In genomic region chr4:103076777-103077347, GRCh38 we compare ENCODE assay signal across 8 cellular contexts. TPM values are rescaled to one million over a fixed set of nuclear protein-coding genes. Genes with fewer than 3 reads are reported as not detected.
DNase-seq lines count a peak whose midpoint lies in the region; ATAC-seq lines count a peak whose summit lies in the region.

No MANE protein-coding gene starts in this region.

- H3K4me1 Mint-ChIP-seq in central memory CD8-positive, alpha-beta T cell = peaks cover 34% of the 10 kb centered on the region
- peaks cover 23 to 34% (median 29%) of the 10 kb centered on the region in 3 donors for H3K4me1 Mint-ChIP-seq in naive B cell

- H3K36me3 Mint-ChIP-seq in central memory CD8-positive, alpha-beta T cell (ENCODE audit: insufficient read depth) = peaks cover 7% of the 10 kb centered on the region
- H3K36me3 Mint-ChIP-seq in naive B cell = peaks cover 0 to 4% of the 10 kb centered on the region in 2 donors

- peak overlapping the region; percentile 83 for H3K4me3 Mint-ChIP-seq in central memory CD8-positive, alpha-beta T cell
- peak overlapping the region; percentile 82 to 99 (median 94) for H3K4me3 Mint-ChIP-seq in naive B cell

- intact Hi-C loops in posterior vena cava (cut with DNase I) = loop anchor here in 1 of 2 donors (10.0 kb wide), 1 partner anchor 52 kb away; no protein-coding TSS in a partner anchor

- peak overlapping the region; percentile 98 for H3K27ac Mint-ChIP-seq in central memory CD8-positive, alpha-beta T cell (ENCODE audit: low read depth)
- H3K27ac Mint-ChIP-seq in naive B cell = peak overlapping the region; percentile 64 to 96 (median 95)

- no peaks in the 10 kb centered on the region for H3K27me3 Mint-ChIP-seq in central memory CD8-positive, alpha-beta T cell
- H3K27me3 Mint-ChIP-seq in naive B cell = no peaks in the 10 kb centered on the region

- DNase-seq in NCI-H510A treated with DMSO at 0.1 percent for 48 hours (lab: John Stamatoyannopoulos, UW) (peak; percentile 25), NCI-H510A (lab: John Stamatoyannopoulos, UW) (no peak), GOT3 (lab: John Stamatoyannopoulos, UW) (peak; percentile 12), NCI-H2227 treated with DMSO at 0.1 percent for 48 hours (lab: John Stamatoyannopoulos, UW) (peak; percentile 69), naive B cell (no peak), posterior vena cava (ENCODE audit: low spot score) (no peak), occipital lobe (lab: John Stamatoyannopoulos, UW) (no peak)
- no peak for DNase-seq in central memory CD8-positive, alpha-beta T cell (ENCODE audit: low spot score in 2 of 2)

- H3K9me3 Mint-ChIP-seq in central memory CD8-positive, alpha-beta T cell = no peaks in the 10 kb centered on the region
- no peaks in the 10 kb centered on the region for H3K9me3 Mint-ChIP-seq in naive B cell

- ATAC-seq in central memory CD8-positive, alpha-beta T cell (replicated peaks; ENCODE audit: extremely low read depth, poor library complexity, severe bottlenecking) = peak; percentile 35
- ATAC-seq in naive B cell (ENCODE audit: low read depth in 2 of 2) = peak; percentile 40 to 42

RNA-seq across cellular contexts. Expression of gene SLC9B2, which starts 0.3 kb away (rescaled TPM):
- polyA plus RNA-seq in naive B cell (ENCODE audit: low read depth in 6 of 6) = 10 to 100 TPM; 10.2 to 26.3 (median 16.5) TPM
- total RNA-seq in posterior vena cava (10 to 100 TPM; 14.6 to 18.7 TPM), occipital lobe (112 TPM)

RNA-seq across cellular contexts. Expression of gene BDH2, which starts 22.8 kb away (rescaled TPM):
- 10 to 100 TPM; 12.9 to 22.9 (median 18.7) TPM for polyA plus RNA-seq in naive B cell (ENCODE audit: low read depth in 6 of 6)
- 10 to 100 TPM; 40.1 to 41.2 TPM for total RNA-seq in posterior vena cava
- total RNA-seq in occipital lobe = 8.4 TPM

RNA-seq across cellular contexts. Expression of gene SLC9B1, which starts 57.4 kb away (rescaled TPM):
- 10 to 100 TPM in 1 of 6 donors, 1 to 10 TPM in 5; 1.7 to 12.5 (median 2.6) TPM for polyA plus RNA-seq in naive B cell (ENCODE audit: low read depth in 6 of 6)
- total RNA-seq in posterior vena cava (1 to 10 TPM; 1.1 to 1.4 TPM), occipital lobe (10.8 TPM)

Comparison
In these comparisons a context has a peak if more than half of its experiments do, and no peak if none do; other contexts are left out.
1. DNase-seq: peak in NCI-H510A treated with DMSO at 0.1 percent for 48 hours (single experiment), GOT3 (single experiment) and NCI-H2227 treated with DMSO at 0.1 percent for 48 hours (single experiment); none in NCI-H510A (single experiment), central memory CD8-positive, alpha-beta T cell (0 of 2), naive B cell (single experiment), posterior vena cava (single experiment) and occipital lobe (single experiment).